In genomic region chr2:150803689-150804398, GRCh38 we compare ENCODE assay signal across 33 cellular contexts.
"Had no signal": no experiment of that assay in that cellular context is flagged by ENCODE, and none has a peak within 500 bp of the region (broad histone marks: within the 10 kb centered on the region; RNA-seq: fewer than 3 reads in every experiment).

No MANE protein-coding gene starts in this region.

- H3K4me3 Mint-ChIP-seq: activated CD4-positive, alpha-beta memory T cell treated with anti-CD3 and anti-CD28 coated beads for 36 hours; activated CD4-positive, alpha-beta T cell treated with anti-CD3 and anti-CD28 coated beads for 36 hours; activated CD4-positive, alpha-beta T cell treated with anti-CD3 and anti-CD28 coated beads, Interleukin-2, amount 10 ng/mL, durations not matched to agents 24 days and 14 days; activated CD8-positive, alpha-beta T cell treated with anti-CD3 and anti-CD28 coated beads, Interleukin-2, amount 10 ng/mL, durations not matched to agents 7 days and 5 days; activated naive CD8-positive, alpha-beta T cell; activated T-cell treated with anti-CD3 and anti-CD28 coated beads, Interleukin-2, amount 50 U/mL, for 24 hours; activated T-cell treated with anti-CD3 and anti-CD28 coated beads, Interleukin-2, amount 50 U/mL, for 72 hours; central memory CD8-positive, alpha-beta T cell; effector memory CD8-positive, alpha-beta T cell; T-cell; T-helper 17 cell; T-helper 2 cell treated with Interferon-gamma antibody and Interleukin-4, amounts not matched to agents 5 μg/mL and 100 μg/mL, for 36 hours had no signal

- H3K4me3 ChIP-seq: coronary artery, esophagus squamous epithelium, gastroesophageal sphincter had no signal

- H3K4me1 ChIP-seq: esophagus squamous epithelium had no signal

- H3K27me3 Mint-ChIP-seq: activated CD4-positive, alpha-beta memory T cell treated with anti-CD3 and anti-CD28 coated beads for 36 hours; activated CD4-positive, alpha-beta T cell treated with anti-CD3 and anti-CD28 coated beads for 36 hours; activated CD4-positive, alpha-beta T cell treated with anti-CD3 and anti-CD28 coated beads, Interleukin-2, amount 10 ng/mL, durations not matched to agents 24 days and 14 days; activated naive CD8-positive, alpha-beta T cell; activated T-cell treated with anti-CD3 and anti-CD28 coated beads, Interleukin-2, amount 50 U/mL, for 24 hours; central memory CD8-positive, alpha-beta T cell; effector memory CD8-positive, alpha-beta T cell had no signal

- H3K9me3 ChIP-seq: esophagus squamous epithelium, gastroesophageal sphincter had no signal

- H3K4me1 Mint-ChIP-seq: activated CD4-positive, alpha-beta T cell treated with anti-CD3 and anti-CD28 coated beads for 36 hours; activated CD4-positive, alpha-beta T cell treated with anti-CD3 and anti-CD28 coated beads, Interleukin-2, amount 10 ng/mL, durations not matched to agents 24 days and 14 days; central memory CD8-positive, alpha-beta T cell; T-cell; T-helper 17 cell had no signal

- H3K36me3 ChIP-seq: brain microvascular endothelial cell, esophagus squamous epithelium, gastroesophageal sphincter, WERI-Rb-1 had no signal

- H3K36me3 Mint-ChIP-seq: activated CD4-positive, alpha-beta memory T cell treated with anti-CD3 and anti-CD28 coated beads for 36 hours; activated naive CD8-positive, alpha-beta T cell; T-cell had no signal

- H3K27me3 ChIP-seq: brain microvascular endothelial cell, esophagus squamous epithelium, gastroesophageal sphincter had no signal

- H3K27ac Mint-ChIP-seq: activated CD4-positive, alpha-beta memory T cell treated with anti-CD3 and anti-CD28 coated beads for 36 hours; activated CD4-positive, alpha-beta T cell treated with anti-CD3 and anti-CD28 coated beads for 36 hours; activated CD4-positive, alpha-beta T cell treated with anti-CD3 and anti-CD28 coated beads, Interleukin-2, amount 10 ng/mL, durations not matched to agents 24 days and 14 days; activated CD8-positive, alpha-beta T cell treated with anti-CD3 and anti-CD28 coated beads, Interleukin-2, amount 10 ng/mL, durations not matched to agents 7 days and 5 days; activated naive CD8-positive, alpha-beta T cell; activated T-cell treated with anti-CD3 and anti-CD28 coated beads, Interleukin-2, amount 50 U/mL, for 24 hours; activated T-cell treated with anti-CD3 and anti-CD28 coated beads, Interleukin-2, amount 50 U/mL, for 72 hours; effector memory CD8-positive, alpha-beta T cell; T-cell; T-helper 17 cell; T-helper 2 cell treated with Interferon-gamma antibody and Interleukin-4, amounts not matched to agents 5 μg/mL and 100 μg/mL, for 36 hours had no signal

- H3K9me3 Mint-ChIP-seq: activated CD4-positive, alpha-beta memory T cell treated with anti-CD3 and anti-CD28 coated beads for 36 hours; activated CD4-positive, alpha-beta T cell treated with anti-CD3 and anti-CD28 coated beads, Interleukin-2, amount 10 ng/mL, durations not matched to agents 24 days and 14 days; activated T-cell treated with anti-CD3 and anti-CD28 coated beads, Interleukin-2, amount 50 U/mL, for 24 hours; activated T-cell treated with anti-CD3 and anti-CD28 coated beads, Interleukin-2, amount 50 U/mL, for 72 hours; T-cell; T-helper 2 cell treated with Interferon-gamma antibody and Interleukin-4, amounts not matched to agents 5 μg/mL and 100 μg/mL, for 36 hours had no signal

- ATAC-seq: activated CD4-positive, alpha-beta T cell treated with anti-CD3 and anti-CD28 coated beads for 36 hours; activated CD8-positive, alpha-beta T cell treated with anti-CD3 and anti-CD28 coated beads, Interleukin-2, amount 10 ng/mL, durations not matched to agents 7 days and 5 days; activated T-cell treated with anti-CD3 and anti-CD28 coated beads, Interleukin-2, amount 50 U/mL, for 72 hours; effector memory CD8-positive, alpha-beta T cell; gastroesophageal sphincter; T-cell; T-helper 17 cell had no signal

- H3K27ac ChIP-seq: brain microvascular endothelial cell, coronary artery, epithelial cell of prostate, esophagus squamous epithelium, gastroesophageal sphincter, WERI-Rb-1 had no signal

- DNase-seq: activated CD4-positive, alpha-beta memory T cell treated with anti-CD3 and anti-CD28 coated beads for 36 hours; activated CD4-positive, alpha-beta T cell treated with anti-CD3 and anti-CD28 coated beads for 36 hours; activated CD4-positive, alpha-beta T cell treated with anti-CD3 and anti-CD28 coated beads, Interleukin-2, amount 10 ng/mL, durations not matched to agents 24 days and 14 days; activated CD4-positive, CD25-positive, alpha-beta regulatory T cell; activated CD4-positive, CD25-positive, alpha-beta regulatory T cell treated with anti-CD3 and anti-CD28 coated beads, Interleukin-2, amount 50 U/mL, for 72 hours; activated CD8-positive, alpha-beta memory T cell treated with anti-CD3 and anti-CD28 coated beads, Interleukin-2, amount 50 U/mL, for 48 hours; activated CD8-positive, alpha-beta T cell treated with anti-CD3 and anti-CD28 coated beads, Interleukin-2, amount 10 ng/mL, durations not matched to agents 7 days and 5 days; activated gamma-delta T cell treated with Interleukin-2 at 50 U/mL for 16 hours; activated naive CD4-positive, alpha-beta T cell treated with anti-CD3 and anti-CD28 coated beads, Interleukin-2, amount 50 U/mL, for 16 hours; activated naive CD4-positive, alpha-beta T cell treated with Interleukin-2 at 50 U/mL for 16 hours; activated T-cell treated with anti-CD3 and anti-CD28 coated beads for 4 hours; activated T-cell treated with anti-CD3 and anti-CD28 coated beads, Interleukin-2, amount 50 U/mL, for 24 hours; activated T-cell treated with anti-CD3 and anti-CD28 coated beads, Interleukin-2, amount 50 U/mL, for 72 hours; amniotic stem cell; anterior cingulate cortex; brain microvascular endothelial cell; dermis blood vessel endothelial cell; effector CD4-positive, alpha-beta T cell; effector memory CD8-positive, alpha-beta T cell; esophagus squamous epithelium; foreskin melanocyte; head of caudate nucleus; SW 1271; T-cell; T-helper 17 cell; T1000; WERI-Rb-1 had no signal
